Comparison of ENCODE assay signal across 1 cellular context in the genomic region with DNA sequence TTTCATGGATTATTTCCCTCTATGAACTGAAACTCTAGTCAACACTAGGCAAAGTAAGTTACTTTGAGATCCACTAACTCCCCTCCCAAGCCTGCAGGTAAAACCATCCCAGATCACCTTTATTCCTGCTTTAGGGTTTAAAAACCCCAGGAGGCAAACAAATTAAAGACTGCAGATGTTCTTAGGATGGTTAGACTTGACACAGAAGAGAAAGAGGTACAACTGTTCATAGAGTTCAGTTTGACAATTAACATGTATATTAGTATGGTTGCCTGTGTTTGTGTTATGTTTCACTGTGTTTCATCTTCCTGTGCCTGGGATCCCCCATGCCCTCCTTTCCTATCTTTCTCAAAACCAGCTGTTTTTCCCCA.
TF ChIP-seq lines count a peak whose summit lies in the region.

No MANE protein-coding gene starts in this region.

TF ChIP-seq in IMR-90, 13 proteins besides CTCF, POLR2A, EP300 and RAD21:
- TF ChIP-seq MXI1 (IDR thresholded peaks at IDR 0.05; ENCODE audit: borderline replicate concordance, low read depth, low read length), result no peak
- no peak for TF ChIP-seq CEBPB (IDR thresholded peaks at IDR 0.05; ENCODE audit: low read depth, low read length)
- TF ChIP-seq SMC3 (IDR thresholded peaks at IDR 0.05; ENCODE audit: low read depth, low read length), result no peak
- TF ChIP-seq CHD1 (IDR thresholded peaks at IDR 0.05; ENCODE audit: low read depth, low read length), result no peak
- no peak for TF ChIP-seq BHLHE40 (IDR thresholded peaks at IDR 0.05; ENCODE audit: low read depth, low read length)
- TF ChIP-seq, protein P1, sequence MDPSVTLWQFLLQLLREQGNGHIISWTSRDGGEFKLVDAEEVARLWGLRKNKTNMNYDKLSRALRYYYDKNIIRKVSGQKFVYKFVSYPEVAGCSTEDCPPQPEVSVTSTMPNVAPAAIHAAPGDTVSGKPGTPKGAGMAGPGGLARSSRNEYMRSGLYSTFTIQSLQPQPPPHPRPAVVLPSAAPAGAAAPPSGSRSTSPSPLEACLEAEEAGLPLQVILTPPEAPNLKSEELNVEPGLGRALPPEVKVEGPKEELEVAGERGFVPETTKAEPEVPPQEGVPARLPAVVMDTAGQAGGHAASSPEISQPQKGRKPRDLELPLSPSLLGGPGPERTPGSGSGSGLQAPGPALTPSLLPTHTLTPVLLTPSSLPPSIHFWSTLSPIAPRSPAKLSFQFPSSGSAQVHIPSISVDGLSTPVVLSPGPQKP (IDR thresholded peaks at IDR 0.05; ENCODE audit: borderline replicate concordance, low read depth, low read length), result no peak
- TF ChIP-seq, protein P2, sequence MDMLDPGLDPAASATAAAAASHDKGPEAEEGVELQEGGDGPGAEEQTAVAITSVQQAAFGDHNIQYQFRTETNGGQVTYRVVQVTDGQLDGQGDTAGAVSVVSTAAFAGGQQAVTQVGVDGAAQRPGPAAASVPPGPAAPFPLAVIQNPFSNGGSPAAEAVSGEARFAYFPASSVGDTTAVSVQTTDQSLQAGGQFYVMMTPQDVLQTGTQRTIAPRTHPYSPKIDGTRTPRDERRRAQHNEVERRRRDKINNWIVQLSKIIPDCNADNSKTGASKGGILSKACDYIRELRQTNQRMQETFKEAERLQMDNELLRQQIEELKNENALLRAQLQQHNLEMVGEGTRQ (IDR thresholded peaks at IDR 0.05; ENCODE audit: low read depth, low read length), result no peak
- no peak for TF ChIP-seq MAZ (IDR thresholded peaks at IDR 0.05; ENCODE audit: borderline replicate concordance, low read depth, low read length)
- TF ChIP-seq NFE2L2 (IDR thresholded peaks at IDR 0.05; ENCODE audit: low read depth, low read length), result no peak
- TF ChIP-seq RCOR1 (IDR thresholded peaks at IDR 0.05; ENCODE audit: insufficient replicate concordance, low read length), result no peak
- TF ChIP-seq MAFK (IDR thresholded peaks at IDR 0.05; ENCODE audit: low read depth, low read length), result no peak
